ENCODE assay signal across 18 cellular contexts in the genomic region with DNA sequence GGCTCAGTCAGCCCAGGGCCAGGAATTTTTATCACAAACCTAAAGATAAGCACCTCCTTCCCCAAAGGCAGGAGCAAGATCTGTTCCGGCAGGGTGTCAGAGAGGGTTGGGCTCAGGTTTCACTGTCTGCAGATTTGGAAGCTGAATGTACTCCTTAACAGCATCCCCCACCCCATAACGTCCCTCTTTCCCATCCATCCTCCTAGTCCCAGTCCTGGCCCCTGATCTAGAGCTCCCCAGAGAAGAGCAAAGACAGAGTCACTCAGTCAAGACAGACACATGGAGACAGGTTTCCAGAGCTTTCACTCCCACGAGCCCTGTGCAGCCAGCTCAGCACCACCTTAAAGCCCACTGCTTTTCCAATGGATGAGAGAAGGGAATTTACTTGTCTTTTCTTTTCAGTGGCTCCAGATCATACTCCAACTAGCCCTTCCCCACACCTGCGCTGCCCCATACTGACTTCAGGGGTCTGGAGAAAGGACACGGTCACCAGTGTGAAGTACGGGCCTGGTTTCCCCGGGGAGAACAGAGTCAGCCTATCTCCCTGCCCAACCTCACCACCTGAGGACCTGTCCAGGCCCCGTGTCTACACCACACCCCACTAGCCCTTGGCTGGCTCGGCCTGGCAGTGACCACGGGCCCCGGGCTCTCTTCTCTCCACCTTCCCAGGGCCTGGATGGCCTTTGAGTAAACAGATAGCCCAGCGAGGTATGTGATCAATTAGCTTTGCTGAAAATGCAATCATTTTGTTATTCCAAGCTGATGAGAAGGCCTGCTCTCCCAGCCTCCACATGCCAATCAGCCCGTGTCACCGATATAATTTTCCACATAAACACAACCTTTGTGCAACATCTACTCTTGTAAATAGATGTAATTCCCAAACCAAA.
DNase-seq lines count a peak whose midpoint lies in the region; ATAC-seq, FAIRE-seq and TF ChIP-seq lines count a peak whose summit lies in the region.
"Had no signal": no experiment of that assay in that cellular context is flagged by ENCODE, and none has a peak within 500 bp of the region (broad histone marks: within the 10 kb centered on the region; RNA-seq: fewer than 3 reads in every experiment).

No MANE protein-coding gene starts in this region.

- BruUV-seq in A673 (replicated peaks; lab: Mats Ljungman, UMichigan) = no TSS peak

- peak overlapping the region in 2 of 3 experiments; percentile 63 to 87; a peak in 3 of 7 replicates for H3K27ac Mint-ChIP-seq in H9
- no peak overlapping the region for H3K27ac Mint-ChIP-seq in astrocyte (ENCODE audit: unreplicated experiment)
- H3K27ac Mint-ChIP-seq in stimulated activated memory B cell treated with anti-CD40 and anti-IgM and Interleukin-4, amounts not matched to agents 10 μg/mL and 1 μg/mL and 100 μg/mL, for 72 hours = no peak overlapping the region
- no peak overlapping the region for H3K27ac Mint-ChIP-seq in chondrocyte (ENCODE audit: unreplicated experiment)
- H3K27ac Mint-ChIP-seq: activated CD4-positive, alpha-beta T cell treated with anti-CD3 and anti-CD28 coated beads for 36 hours; immature natural killer cell had no signal

- H3K79me1 ChIP-seq in H9 (ENCODE audit: insufficient read depth, low read depth, low read length, poor library complexity, severe bottlenecking) = no peaks in the 10 kb centered on the region

- no peak overlapping the region for H3K9ac ChIP-seq in H9 (ENCODE audit: extremely low read depth, insufficient read length, low read length)
- no peak overlapping the region for H3K9ac ChIP-seq in astrocyte (ENCODE audit: low read length)

- H3K27me3 Mint-ChIP-seq in H9 (ENCODE audit: low read depth) (peaks cover 4% of the 10 kb centered on the region; the same call in 1 of the 2 replicates), astrocyte (ENCODE audit: low read depth, unreplicated experiment) (peaks cover 9% of the 10 kb centered on the region), chondrocyte (ENCODE audit: low read depth) (peaks cover 14% of the 10 kb centered on the region)
- H3K27me3 Mint-ChIP-seq in stimulated activated memory B cell treated with anti-CD40 and anti-IgM and Interleukin-4, amounts not matched to agents 10 μg/mL and 1 μg/mL and 100 μg/mL, for 72 hours = peaks cover 53% of the 10 kb centered on the region

- H4K91ac ChIP-seq in H9 (ENCODE audit: insufficient read length, low read depth, low read length) = no peak overlapping the region

- H2BK15ac ChIP-seq in H9 (ENCODE audit: low read depth, low read length) = no peak overlapping the region

- no peak overlapping the region for H3K56ac ChIP-seq in H9 (ENCODE audit: insufficient read length, low read depth, low read length)

- no peaks in the 10 kb centered on the region for H3K9me3 ChIP-seq in H9 (ENCODE audit: control insufficient read depth, low read depth, low read length)
- no peaks in the 10 kb centered on the region for H3K9me3 ChIP-seq in astrocyte (ENCODE audit: insufficient read depth, low read depth, low read length)
- H3K9me3 ChIP-seq in A673 (ENCODE audit: low read depth, low read length, poor library complexity, severe bottlenecking) = no peaks in the 10 kb centered on the region

- no peak overlapping the region for H3K14ac ChIP-seq in H9 (ENCODE audit: insufficient read depth, low read length)

- intact Hi-C loops in A673 (cut with micrococcal nuclease; ENCODE audit: unreplicated experiment) = no loop called here

- H3K27ac ChIP-seq in H9 (ENCODE audit: insufficient read length, low read depth, low read length) (no peak overlapping the region), astrocyte (ENCODE audit: low read depth, low read length) (no peak overlapping the region), A673 (ENCODE audit: low read depth, low read length, poor library complexity, severe bottlenecking) (no peak overlapping the region)
- H3K27ac ChIP-seq: foreskin keratinocyte had no signal

- H3K18ac ChIP-seq in H9 (ENCODE audit: insufficient read length, low read depth, low read length) = no peak overlapping the region

- H3K36me3 Mint-ChIP-seq in H9 (ENCODE audit: insufficient read depth in 1 of 3, low read depth in 3 of 3) = no peaks in the 10 kb centered on the region
- H3K36me3 Mint-ChIP-seq in astrocyte (ENCODE audit: low read depth, unreplicated experiment) = no peaks in the 10 kb centered on the region
- no peaks in the 10 kb centered on the region for H3K36me3 Mint-ChIP-seq in stimulated activated memory B cell treated with anti-CD40 and anti-IgM and Interleukin-4, amounts not matched to agents 10 μg/mL and 1 μg/mL and 100 μg/mL, for 72 hours
- H3K36me3 Mint-ChIP-seq in chondrocyte (ENCODE audit: low read depth) = no peaks in the 10 kb centered on the region
- H3K36me3 Mint-ChIP-seq: immature natural killer cell had no signal

- H2AK5ac ChIP-seq in H9 (ENCODE audit: insufficient read length, low read length) = no peak overlapping the region

- peak; percentile 11 for ATAC-seq in stimulated activated memory B cell treated with anti-CD40 and anti-IgM and Interleukin-4, amounts not matched to agents 10 μg/mL and 1 μg/mL and 100 μg/mL, for 72 hours
- ATAC-seq in GM18517 (IDR thresholded peaks at IDR 0.05; ENCODE audit: unreplicated experiment) = no peak
- ATAC-seq: activated CD4-positive, alpha-beta T cell treated with anti-CD3 and anti-CD28 coated beads for 36 hours; activated T-cell treated with anti-CD3 and anti-CD28 coated beads, Interleukin-2, amount 50 U/mL, for 4 hours; foreskin keratinocyte had no signal

- no peak overlapping the region for H4K5ac ChIP-seq in H9 (ENCODE audit: insufficient read length, low read depth, low read length)

- H3K4me1 Mint-ChIP-seq in H9 = peaks cover 20 to 42% of the 10 kb centered on the region in 2 experiments
- H3K4me1 Mint-ChIP-seq in astrocyte (ENCODE audit: low read depth, unreplicated experiment) = peaks cover 24% of the 10 kb centered on the region
- H3K4me1 Mint-ChIP-seq in stimulated activated memory B cell treated with anti-CD40 and anti-IgM and Interleukin-4, amounts not matched to agents 10 μg/mL and 1 μg/mL and 100 μg/mL, for 72 hours = no peaks in the 10 kb centered on the region
- H3K4me1 Mint-ChIP-seq in chondrocyte (ENCODE audit: low read depth) = peaks cover 42% of the 10 kb centered on the region
- H3K4me1 Mint-ChIP-seq: activated CD4-positive, alpha-beta T cell treated with anti-CD3 and anti-CD28 coated beads for 36 hours; immature natural killer cell had no signal

- H3K36me3 ChIP-seq in astrocyte (ENCODE audit: insufficient read depth, low read length) (no peaks in the 10 kb centered on the region), A673 (ENCODE audit: insufficient read depth, low read length, poor library complexity, severe bottlenecking) (no peaks in the 10 kb centered on the region)

- no CpG with 5 or more reads among the region's 14 CpGs for WGBS in H9 (ENCODE audit: extremely low coverage, insufficient read length, low lambda C conversion rate)

- H2BK20ac ChIP-seq in H9 (ENCODE audit: low read depth, low read length, poor library complexity, severe bottlenecking) = no peak overlapping the region

- H3K23me2 ChIP-seq in H9 (ENCODE audit: insufficient read length, low read depth, low read length, poor library complexity, severe bottlenecking) = no peaks in the 10 kb centered on the region

- H3K4me3 Mint-ChIP-seq in H9 = peak overlapping the region in 1 of 2 experiments; percentile 24; a peak in 1 of 5 replicates
- peak overlapping the region; percentile 42 for H3K4me3 Mint-ChIP-seq in astrocyte (ENCODE audit: unreplicated experiment)
- H3K4me3 Mint-ChIP-seq in stimulated activated memory B cell treated with anti-CD40 and anti-IgM and Interleukin-4, amounts not matched to agents 10 μg/mL and 1 μg/mL and 100 μg/mL, for 72 hours = no peak overlapping the region
- H3K4me3 Mint-ChIP-seq in chondrocyte (ENCODE audit: unreplicated experiment) = no peak overlapping the region
- H3K4me3 Mint-ChIP-seq: activated CD4-positive, alpha-beta T cell treated with anti-CD3 and anti-CD28 coated beads for 36 hours; activated T-cell treated with anti-CD3 and anti-CD28 coated beads, Interleukin-2, amount 50 U/mL, for 4 hours; immature natural killer cell had no signal

- H3K4ac ChIP-seq in H9 (ENCODE audit: low read depth, low read length) = no peak overlapping the region

- H3T11ph ChIP-seq in H9 (ENCODE audit: low read length) = no peak overlapping the region

- H3K4me3 ChIP-seq in astrocyte (ENCODE audit: insufficient read depth, low read depth, low read length) = no peak overlapping the region
- H3K4me3 ChIP-seq in A673 (ENCODE audit: low read depth, low read length, poor library complexity, severe bottlenecking) = no peak overlapping the region

- H3K23ac ChIP-seq in H9 (ENCODE audit: insufficient read length, low read depth, low read length) = no peak overlapping the region

- H2BK12ac ChIP-seq in H9 (ENCODE audit: insufficient read length, low read depth, low read length) = no peak overlapping the region

- no peaks in the 10 kb centered on the region for H3K79me2 ChIP-seq in H9 (ENCODE audit: insufficient read depth, low read length)
- H3K79me2 ChIP-seq in astrocyte (ENCODE audit: insufficient read depth, low read length) = no peaks in the 10 kb centered on the region

- POLR2A ChIA-PET in A673 (lab: Charles Lee; ENCODE audit: low non-redundant PET) = no interaction called here

- no peak for FAIRE-seq in astrocyte (lab: Jason Lieb, UNC)
- FAIRE-seq: small intestine had no signal

- DNase-seq in H9 (peak; percentile 38), astrocyte (ENCODE audit: low read depth) (no peak), left kidney (ENCODE audit: low read depth, low spot score) (peak; percentile 70), A673 (ENCODE audit: low spot score) (no peak), chondrocyte (ENCODE audit: low spot score) (no peak), NCI-H2171 (lab: John Stamatoyannopoulos, UW) (no peak)
- DNase-seq: activated CD4-positive, alpha-beta T cell treated with anti-CD3 and anti-CD28 coated beads for 36 hours; activated T-cell treated with anti-CD3 and anti-CD28 coated beads, Interleukin-2, amount 50 U/mL, for 4 hours; central memory CD4-positive, alpha-beta T cell; DMS153; foreskin keratinocyte; immature natural killer cell; NCI-H146; NCI-H446; small intestine; T-helper 9 cell had no signal

- no peak overlapping the region for H2BK5ac ChIP-seq in H9 (ENCODE audit: insufficient read length, low read length)

- H4K20me1 ChIP-seq in H9 (ENCODE audit: control insufficient read depth, insufficient read depth, insufficient read length) = no peaks in the 10 kb centered on the region
- H4K20me1 ChIP-seq in astrocyte (ENCODE audit: insufficient read depth, low read length) = no peaks in the 10 kb centered on the region

- no peak overlapping the region for H4K8ac ChIP-seq in H9 (replicated peaks; ENCODE audit: insufficient read length, low read depth, low read length)

- H3K4me2 ChIP-seq in H9 (ENCODE audit: insufficient read depth, insufficient read length, low read length) = no peak overlapping the region
- no peak overlapping the region for H3K4me2 ChIP-seq in astrocyte (ENCODE audit: low read length)

- CTCF ChIA-PET in A673 (lab: Charles Lee) = no interaction called here

- no peak overlapping the region for H2AFZ ChIP-seq in H9 (ENCODE audit: low read length)
- H2AFZ ChIP-seq in astrocyte (ENCODE audit: low read depth, low read length) = no peak overlapping the region

- no peaks in the 10 kb centered on the region for H3K27me3 ChIP-seq in H9 (ENCODE audit: insufficient read depth, low read length)
- H3K27me3 ChIP-seq in astrocyte (ENCODE audit: insufficient read depth, low read length) = no peaks in the 10 kb centered on the region
- H3K27me3 ChIP-seq in A673 (replicated peaks; ENCODE audit: insufficient read depth, low read depth, low read length, poor library complexity) = no peaks in the 10 kb centered on the region

- peaks cover 4% of the 10 kb centered on the region; the same call in 1 of the 2 replicates for H3K4me1 ChIP-seq in H9 (ENCODE audit: insufficient read depth, low read length)
- no peaks in the 10 kb centered on the region for H3K4me1 ChIP-seq in astrocyte (ENCODE audit: insufficient read depth, low read length)
- H3K4me1 ChIP-seq in A673 (ENCODE audit: insufficient read depth, low read length, poor library complexity, severe bottlenecking) = no peaks in the 10 kb centered on the region
- H3K4me1 ChIP-seq: foreskin keratinocyte had no signal

- TF ChIP-seq CTCF in H9 (conservative IDR thresholded peaks at IDR 0.05) = no peak
- no peak for TF ChIP-seq CTCF in astrocyte (IDR thresholded peaks at IDR 0.05; ENCODE audit: insufficient read depth, low read depth, low read length)
- no peak for TF ChIP-seq CTCF in A673 (conservative IDR thresholded peaks at IDR 0.05; ENCODE audit: low read depth, low read length)
- no peak for TF ChIP-seq CTCF in chondrocyte (IDR thresholded peaks at IDR 0.05)

- no peaks in the 10 kb centered on the region for H3K9me3 Mint-ChIP-seq in H9
- no peaks in the 10 kb centered on the region for H3K9me3 Mint-ChIP-seq in astrocyte (ENCODE audit: unreplicated experiment)
- H3K9me3 Mint-ChIP-seq in stimulated activated memory B cell treated with anti-CD40 and anti-IgM and Interleukin-4, amounts not matched to agents 10 μg/mL and 1 μg/mL and 100 μg/mL, for 72 hours = no peaks in the 10 kb centered on the region
- H3K9me3 Mint-ChIP-seq in chondrocyte (ENCODE audit: low read depth) = no peaks in the 10 kb centered on the region
- H3K9me3 Mint-ChIP-seq: activated T-cell treated with anti-CD3 and anti-CD28 coated beads, Interleukin-2, amount 50 U/mL, for 4 hours; immature natural killer cell had no signal

- no peak overlapping the region for H2BK120ac ChIP-seq in H9 (ENCODE audit: low read depth, low read length, poor library complexity, severe bottlenecking)

Comparison
In these comparisons a context has a peak if more than half of its experiments do, and no peak if none do; other contexts are left out.
1. DNase-seq: peak in H9 (single experiment) and left kidney (single experiment); none in astrocyte (single experiment), A673 (single experiment), chondrocyte (single experiment) and NCI-H2171 (single experiment).
2. H3K27ac Mint-ChIP-seq: peak in H9 (2 of 3); none in astrocyte (single experiment), stimulated activated memory B cell treated with anti-CD40 and anti-IgM and Interleukin-4, amounts not matched to agents 10 μg/mL and 1 μg/mL and 100 μg/mL, for 72 hours (single experiment) and chondrocyte (single experiment).